In the genomic region with DNA sequence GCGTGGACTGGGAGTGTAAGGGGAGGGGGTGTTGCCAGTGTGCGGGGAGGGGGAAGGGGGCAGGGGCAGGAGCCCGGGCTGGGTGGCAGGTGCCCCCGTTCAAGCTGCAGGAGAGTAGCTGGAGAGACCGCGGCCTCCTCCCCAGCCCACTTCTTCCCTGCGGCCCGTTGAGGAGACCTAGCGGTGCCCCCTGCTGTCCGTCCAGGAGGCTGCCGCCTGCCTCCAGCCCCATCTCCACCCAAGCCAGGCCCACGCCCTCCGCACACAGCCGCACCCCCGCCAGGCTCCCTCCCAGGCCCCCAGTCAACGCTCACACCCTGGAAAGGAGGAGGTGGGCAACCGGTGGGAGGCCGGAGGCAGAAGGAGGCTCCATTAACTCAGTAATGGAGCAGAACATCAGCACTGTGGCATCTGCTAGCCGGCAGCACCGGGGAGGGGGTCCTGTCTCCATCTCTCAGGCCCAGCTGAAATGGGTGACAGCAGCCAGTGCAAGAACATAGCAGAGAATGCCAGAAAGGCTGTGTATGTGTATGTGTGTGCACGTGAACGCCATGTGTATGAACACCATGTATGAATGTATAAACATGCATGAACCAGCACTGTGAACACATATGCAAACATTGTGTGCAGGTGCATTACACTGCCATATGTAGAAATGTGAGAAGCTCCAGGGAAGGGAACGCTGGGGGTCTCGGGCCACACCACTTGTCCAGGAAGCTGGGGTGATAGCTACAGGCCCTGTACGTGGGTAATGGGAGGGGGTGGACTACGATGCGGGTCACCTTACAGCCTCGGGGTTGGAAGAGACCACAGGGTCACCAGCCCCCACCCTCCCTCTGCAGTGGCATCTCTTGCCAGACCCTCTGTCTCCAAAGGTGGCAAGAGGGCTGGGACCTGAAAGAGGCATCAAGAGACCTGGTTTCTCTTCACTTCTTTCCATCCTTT, we compare ENCODE assay signal across 8 cellular contexts.
DNase-seq lines count a peak whose midpoint lies in the region; ATAC-seq and TF ChIP-seq lines count a peak whose summit lies in the region.

No MANE protein-coding gene starts in this region.

- H3K4me1 Mint-ChIP-seq in natural killer cell, result peaks cover 35 to 43% of the 10 kb centered on the region in 2 donors

- intact Hi-C loops in natural killer cell (cut with micrococcal nuclease) (no loop called here), thyroid gland (cut with DNase I) (no loop called here)

- no peaks in the 10 kb centered on the region for H3K9me3 ChIP-seq in thyroid gland

- H3K9me3 Mint-ChIP-seq in natural killer cell, result no peaks in the 10 kb centered on the region

- no peak overlapping the region for H3K27ac Mint-ChIP-seq in natural killer cell

- no peak for TF ChIP-seq POLR2A in thyroid gland (IDR thresholded peaks at IDR 0.05)

- ATAC-seq in HG02798 (IDR thresholded peaks at IDR 0.05; ENCODE audit: poor library complexity, unreplicated experiment) (peak; percentile 57), esophagus mucosa (peak; percentile 70), natural killer cell (peak; percentile 67 to 72 (median 70)), GM18517 (IDR thresholded peaks at IDR 0.05; ENCODE audit: unreplicated experiment) (no peak)

- H3K4me1 ChIP-seq in thyroid gland, result no peaks in the 10 kb centered on the region

- peak; percentile 38 for TF ChIP-seq CTCF in natural killer cell (IDR thresholded peaks at IDR 0.05)
- TF ChIP-seq CTCF in thyroid gland (IDR thresholded peaks at IDR 0.05), result peak in 5 of 6 experiments; percentile 13 to 60 (median 38)

- peaks cover 12 to 14% of the 10 kb centered on the region in 2 donors for H3K27me3 Mint-ChIP-seq in natural killer cell (ENCODE audit: low read depth in 2 of 2)

- DNase-seq in GM03348 (ENCODE audit: low spot score) (peak; percentile 92), NOMO-1 treated with DMSO at 0.1 percent for 48 hours (lab: John Stamatoyannopoulos, UW; ENCODE audit: unreplicated experiment) (peak; percentile 77), natural killer cell (peak; percentile 47), thyroid gland (peak; percentile 37 to 42)
- DNase-seq in activated CD8-positive, alpha-beta memory T cell treated with anti-CD3 and anti-CD28 coated beads, Interleukin-2, amount 50 U/mL, for 48 hours, result peak; percentile 78

- no peaks in the 10 kb centered on the region for H3K36me3 Mint-ChIP-seq in natural killer cell

- 42 to 70% methylated on average over 13 to 24 of the region's 28 CpGs for WGBS in thyroid gland, 2 donors

- H3K27ac ChIP-seq in thyroid gland, result no peak overlapping the region

- no peak overlapping the region for H3K4me3 Mint-ChIP-seq in natural killer cell

- no peaks in the 10 kb centered on the region for H3K27me3 ChIP-seq in thyroid gland

- H3K4me3 ChIP-seq in thyroid gland (replicated peaks in 1 of 3), result no peak overlapping the region

- H3K36me3 ChIP-seq in thyroid gland, result no peaks in the 10 kb centered on the region

Comparison
In these comparisons a context has a peak if more than half of its experiments do, and no peak if none do; other contexts are left out.
1. DNase-seq: peak in every context shown above with its lines; median percentile 92 in GM03348; 78 in activated CD8-positive, alpha-beta memory T cell treated with anti-CD3 and anti-CD28 coated beads, Interleukin-2, amount 50 U/mL, for 48 hours; 77 in NOMO-1 treated with DMSO at 0.1 percent for 48 hours; 47 in natural killer cell; 40 in thyroid gland.